In genomic region chr2:177263451-177264208, GRCh38 we compare ENCODE assay signal across 1 cellular context.
TF ChIP-seq lines count a peak whose summit lies in the region.

No MANE protein-coding gene starts in this region.

TF ChIP-seq in K562, 482 proteins besides CTCF, POLR2A, EP300 and RAD21 (continued from another document and continues in another):
- TF ChIP-seq CUX1 (CRISPR knock-in tag; IDR thresholded peaks at IDR 0.05) (no peak), HDAC2 (IDR thresholded peaks at IDR 0.05) (peak; percentile 73; the same call in 1 of the 2 replicates), NCOA6 (IDR thresholded peaks at IDR 0.05) (no peak; the same call in 1 of the 2 replicates), ZBTB8A (IDR thresholded peaks at IDR 0.05; ENCODE audit: partially characterized antibody) (no peak), ZBTB17 (CRISPR knock-in tag; IDR thresholded peaks at IDR 0.05) (peak; percentile 96), MCM7 (IDR thresholded peaks at IDR 0.05) (no peak), WHSC1 (IDR thresholded peaks at IDR 0.05; ENCODE audit: low read length) (no peak), ZNF318 (IDR thresholded peaks at IDR 0.05; ENCODE audit: borderline replicate concordance in 1 of 2, low read depth in 1 of 2) (peak in 1 of 2 experiments; percentile 35; a peak in 1 of 4 replicates), KDM1A (IDR thresholded peaks at IDR 0.05) (peak in 1 of 2 experiments; percentile 66; a peak in 2 of 4 replicates), SMAD2 (IDR thresholded peaks at IDR 0.05; ENCODE audit: low read depth, low read length) (no peak), ZNF274 (IDR thresholded peaks at IDR 0.05; ENCODE audit: borderline replicate concordance, low read depth, low read length) (peak; percentile 50; the same call in 1 of the 2 replicates), RBM34 (IDR thresholded peaks at IDR 0.05; ENCODE audit: borderline replicate concordance, insufficient read depth, low read length) (no peak), MCM5 (IDR thresholded peaks at IDR 0.05; ENCODE audit: low read depth) (no peak), ZNF707 (CRISPR knock-in tag; conservative IDR thresholded peaks at IDR 0.05) (no peak), MLX (CRISPR knock-in tag; conservative IDR thresholded peaks at IDR 0.05) (0 out of 4 replicates have a peak, but pooled peaks of 1 of the 2 experiments have one; percentile 6), RNF2 (IDR thresholded peaks at IDR 0.05) (peak; percentile 93), POLR2H (tag; IDR thresholded peaks at IDR 0.05; ENCODE audit: low read depth) (0 out of 2 replicates have a peak, but pooled peaks have one; percentile 11), ZNF239 (CRISPR knock-in tag; IDR thresholded peaks at IDR 0.05) (peak; percentile 72; the same call in 1 of the 2 replicates), VEZF1 (CRISPR knock-in tag; IDR thresholded peaks at IDR 0.05) (peak; percentile 23; the same call in 1 of the 2 replicates), HNRNPUL1 (IDR thresholded peaks at IDR 0.05; ENCODE audit: low read length) (no peak), HNRNPL (IDR thresholded peaks at IDR 0.05; ENCODE audit: low read depth, low read length) (peak; percentile 98), PHTF2 (CRISPR knock-in tag; IDR thresholded peaks at IDR 0.05) (no peak), MNT (conservative IDR thresholded peaks at IDR 0.05) (peak; percentile 97 to 99), CAMTA2 (CRISPR knock-in tag; conservative IDR thresholded peaks at IDR 0.05) (peak; percentile 48; the same call in 1 of the 2 replicates), HDAC8 (tag; IDR thresholded peaks at IDR 0.05) (peak; percentile 92), ELF2 (CRISPR knock-in tag; IDR thresholded peaks at IDR 0.05) (peak; percentile 80), KLF10 (CRISPR knock-in tag; IDR thresholded peaks at IDR 0.05) (no peak), ZNF511 (CRISPR knock-in tag; IDR thresholded peaks at IDR 0.05) (peak; percentile 91), ZNF124 (CRISPR knock-in tag; IDR thresholded peaks at IDR 0.05) (peak; percentile 82; the same call in 1 of the 2 replicates)
- TF ChIP-seq, protein P1, sequence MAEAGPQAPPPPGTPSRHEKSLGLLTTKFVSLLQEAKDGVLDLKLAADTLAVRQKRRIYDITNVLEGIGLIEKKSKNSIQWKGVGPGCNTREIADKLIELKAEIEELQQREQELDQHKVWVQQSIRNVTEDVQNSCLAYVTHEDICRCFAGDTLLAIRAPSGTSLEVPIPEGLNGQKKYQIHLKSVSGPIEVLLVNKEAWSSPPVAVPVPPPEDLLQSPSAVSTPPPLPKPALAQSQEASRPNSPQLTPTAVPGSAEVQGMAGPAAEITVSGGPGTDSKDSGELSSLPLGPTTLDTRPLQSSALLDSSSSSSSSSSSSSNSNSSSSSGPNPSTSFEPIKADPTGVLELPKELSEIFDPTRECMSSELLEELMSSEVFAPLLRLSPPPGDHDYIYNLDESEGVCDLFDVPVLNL (CRISPR knock-in tag; IDR thresholded peaks at IDR 0.05; ENCODE audit: low read depth), result peak; percentile 79
- TF ChIP-seq, protein P2, sequence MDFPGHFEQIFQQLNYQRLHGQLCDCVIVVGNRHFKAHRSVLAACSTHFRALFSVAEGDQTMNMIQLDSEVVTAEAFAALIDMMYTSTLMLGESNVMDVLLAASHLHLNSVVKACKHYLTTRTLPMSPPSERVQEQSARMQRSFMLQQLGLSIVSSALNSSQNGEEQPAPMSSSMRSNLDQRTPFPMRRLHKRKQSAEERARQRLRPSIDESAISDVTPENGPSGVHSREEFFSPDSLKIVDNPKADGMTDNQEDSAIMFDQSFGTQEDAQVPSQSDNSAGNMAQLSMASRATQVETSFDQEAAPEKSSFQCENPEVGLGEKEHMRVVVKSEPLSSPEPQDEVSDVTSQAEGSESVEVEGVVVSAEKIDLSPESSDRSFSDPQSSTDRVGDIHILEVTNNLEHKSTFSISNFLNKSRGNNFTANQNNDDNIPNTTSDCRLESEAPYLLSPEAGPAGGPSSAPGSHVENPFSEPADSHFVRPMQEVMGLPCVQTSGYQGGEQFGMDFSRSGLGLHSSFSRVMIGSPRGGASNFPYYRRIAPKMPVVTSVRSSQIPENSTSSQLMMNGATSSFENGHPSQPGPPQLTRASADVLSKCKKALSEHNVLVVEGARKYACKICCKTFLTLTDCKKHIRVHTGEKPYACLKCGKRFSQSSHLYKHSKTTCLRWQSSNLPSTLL (IDR thresholded peaks at IDR 0.05), result no peak
- TF ChIP-seq, protein P3, sequence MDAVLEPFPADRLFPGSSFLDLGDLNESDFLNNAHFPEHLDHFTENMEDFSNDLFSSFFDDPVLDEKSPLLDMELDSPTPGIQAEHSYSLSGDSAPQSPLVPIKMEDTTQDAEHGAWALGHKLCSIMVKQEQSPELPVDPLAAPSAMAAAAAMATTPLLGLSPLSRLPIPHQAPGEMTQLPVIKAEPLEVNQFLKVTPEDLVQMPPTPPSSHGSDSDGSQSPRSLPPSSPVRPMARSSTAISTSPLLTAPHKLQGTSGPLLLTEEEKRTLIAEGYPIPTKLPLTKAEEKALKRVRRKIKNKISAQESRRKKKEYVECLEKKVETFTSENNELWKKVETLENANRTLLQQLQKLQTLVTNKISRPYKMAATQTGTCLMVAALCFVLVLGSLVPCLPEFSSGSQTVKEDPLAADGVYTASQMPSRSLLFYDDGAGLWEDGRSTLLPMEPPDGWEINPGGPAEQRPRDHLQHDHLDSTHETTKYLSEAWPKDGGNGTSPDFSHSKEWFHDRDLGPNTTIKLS (IDR thresholded peaks at IDR 0.05; ENCODE audit: borderline replicate concordance, low read depth), result peak; percentile 50; the same call in 1 of the 2 replicates
- TF ChIP-seq, protein P4, sequence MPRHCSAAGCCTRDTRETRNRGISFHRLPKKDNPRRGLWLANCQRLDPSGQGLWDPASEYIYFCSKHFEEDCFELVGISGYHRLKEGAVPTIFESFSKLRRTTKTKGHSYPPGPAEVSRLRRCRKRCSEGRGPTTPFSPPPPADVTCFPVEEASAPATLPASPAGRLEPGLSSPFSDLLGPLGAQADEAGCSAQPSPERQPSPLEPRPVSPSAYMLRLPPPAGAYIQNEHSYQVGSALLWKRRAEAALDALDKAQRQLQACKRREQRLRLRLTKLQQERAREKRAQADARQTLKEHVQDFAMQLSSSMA (CRISPR knock-in tag; IDR thresholded peaks at IDR 0.05), result peak; percentile 86
